In genomic region chr13:112991611-112992010, GRCh38 we compare ENCODE assay signal across 13 cellular contexts. TPM values are rescaled to one million over a fixed set of nuclear protein-coding genes. Genes with fewer than 3 reads are reported as not detected.
A peak's percentile ranks its signal among the peaks of the same experiment; 100 is the strongest.
DNase-seq lines count a peak whose midpoint lies in the region; ATAC-seq lines count a peak whose summit lies in the region.
"Had no signal": no experiment of that assay in that cellular context is flagged by ENCODE, and none has a peak within 500 bp of the region (broad histone marks: within the 10 kb centered on the region; RNA-seq: fewer than 3 reads in every experiment).

No MANE protein-coding gene starts in this region.

- H3K27me3 ChIP-seq in mucosa of rectum (ENCODE audit: control insufficient read depth in 2 of 2, insufficient read depth in 2 of 2, low read length in 2 of 2): no peaks in the 10 kb centered on the region

- H3K4me1 ChIP-seq in mucosa of rectum (ENCODE audit: control insufficient read depth in 2 of 2, insufficient read depth in 2 of 2, low read length in 2 of 2): peaks cover 21 to 57% of the 10 kb centered on the region in 2 donors

- no peaks in the 10 kb centered on the region for H3K9me3 ChIP-seq in mucosa of rectum (ENCODE audit: control insufficient read depth in 2 of 2, low read length in 2 of 2)

- intact Hi-C loops in Right ventricle myocardium inferior (cut with DNase I) (no loop called here), left ventricle myocardium superior (cut with micrococcal nuclease) (no loop called here)

- H3K4me3 ChIP-seq in mucosa of rectum (ENCODE audit: low read length in 2 of 2): no peak overlapping the region
- H3K4me3 ChIP-seq: PC-9 had no signal

- peak overlapping the region; percentile 67 to 82 for H3K27ac ChIP-seq in mucosa of rectum (ENCODE audit: low read depth in 2 of 2, low read length in 2 of 2)
- H3K27ac ChIP-seq: PC-9 had no signal

- no peak for ATAC-seq in Right ventricle myocardium inferior
- no peak for ATAC-seq in left ventricle myocardium superior
- ATAC-seq in GM18517 (IDR thresholded peaks at IDR 0.05; ENCODE audit: unreplicated experiment): no peak
- ATAC-seq in HG02938 (IDR thresholded peaks at IDR 0.05; ENCODE audit: unreplicated experiment): no peak
- ATAC-seq: CD8-positive, alpha-beta T cell; SK-N-SH treated with all-trans-retinoic acid at 6 μM for 48 hours; T-helper 17 cell had no signal

- DNase-seq in Right ventricle myocardium inferior (ENCODE audit: missing footprints) (peak; percentile 43), left ventricle myocardium superior (no peak), NCI-H526 treated with DMSO at 0.1 percent for 48 hours (lab: John Stamatoyannopoulos, UW) (peak; percentile 7), hepatic stellate cell (ENCODE audit: low spot score) (no peak)
- DNase-seq: CD8-positive, alpha-beta T cell; KG1; T-helper 17 cell had no signal

- H3K36me3 ChIP-seq in mucosa of rectum (ENCODE audit: control insufficient read depth in 2 of 2, insufficient read depth in 2 of 2, low read length in 2 of 2): no peaks in the 10 kb centered on the region

- peak overlapping the region; percentile 14 to 51 for H3K9ac ChIP-seq in mucosa of rectum (ENCODE audit: low read depth in 1 of 2, low read length in 2 of 2)

RNA-seq across cellular contexts. Expression of gene MCF2L, which starts 22.6 kb away (rescaled TPM):
- total RNA-seq in Right ventricle myocardium inferior: 45.9 TPM
- 49.5 TPM for total RNA-seq in left ventricle myocardium superior
- total RNA-seq: MCF 10A had no signal

Comparison
In these comparisons a context has a peak if more than half of its experiments do, and no peak if none do; other contexts are left out.
1. DNase-seq: peak in Right ventricle myocardium inferior (single experiment) and NCI-H526 treated with DMSO at 0.1 percent for 48 hours (single experiment); none in left ventricle myocardium superior (single experiment) and hepatic stellate cell (single experiment).